Comparison of ENCODE assay signal across 1 cellular context in the genomic region with DNA sequence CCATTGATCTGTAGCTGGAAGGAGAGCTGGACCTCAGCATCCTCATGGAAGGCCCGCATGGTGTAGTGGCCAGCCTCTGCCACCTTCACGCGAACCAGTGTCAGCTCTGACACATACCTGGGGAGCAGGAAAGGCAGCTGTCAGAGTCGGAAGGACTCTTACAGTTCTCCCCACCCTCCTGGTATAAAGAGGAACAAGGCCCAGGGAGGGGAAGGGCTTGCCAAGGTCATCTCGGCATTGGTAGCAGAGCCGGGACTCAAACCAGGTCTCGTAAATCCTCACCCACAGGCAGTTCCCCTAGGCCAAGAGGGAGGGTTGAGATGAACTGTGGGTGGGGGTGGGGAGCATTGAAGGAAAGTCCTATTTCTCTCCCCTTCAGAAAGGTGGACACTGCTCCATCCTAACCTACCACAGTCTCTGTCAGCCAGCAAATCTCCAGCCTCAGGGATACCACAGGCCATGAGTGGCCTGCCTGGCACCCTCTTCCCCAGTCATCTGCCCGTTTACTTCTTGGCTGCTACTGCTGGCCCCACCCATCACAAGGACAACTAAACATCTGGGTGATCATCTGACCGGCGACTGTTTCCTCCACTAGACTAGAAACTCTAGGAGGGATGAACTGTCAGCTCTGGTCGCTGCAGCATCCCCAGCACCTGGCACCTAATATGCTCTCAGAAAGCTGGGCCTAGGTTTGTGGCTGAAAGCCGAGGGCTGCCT.
TF ChIP-seq lines count a peak whose summit lies in the region.

No MANE protein-coding gene starts in this region.

TF ChIP-seq in IMR-90, 13 proteins besides CTCF, POLR2A, EP300 and RAD21 (continued from another document):
- no peak for TF ChIP-seq USF2 (IDR thresholded peaks at IDR 0.05; ENCODE audit: low read depth, low read length)
- TF ChIP-seq MAFK (IDR thresholded peaks at IDR 0.05; ENCODE audit: low read depth, low read length): no peak
- no peak for TF ChIP-seq RFX5 (IDR thresholded peaks at IDR 0.05; ENCODE audit: low read depth, low read length)
- TF ChIP-seq MXI1 (IDR thresholded peaks at IDR 0.05; ENCODE audit: borderline replicate concordance, low read depth, low read length): no peak
- TF ChIP-seq MAZ (IDR thresholded peaks at IDR 0.05; ENCODE audit: borderline replicate concordance, low read depth, low read length): no peak
- TF ChIP-seq FOS (IDR thresholded peaks at IDR 0.05; ENCODE audit: low read depth, low read length): no peak
- TF ChIP-seq, protein P1, sequence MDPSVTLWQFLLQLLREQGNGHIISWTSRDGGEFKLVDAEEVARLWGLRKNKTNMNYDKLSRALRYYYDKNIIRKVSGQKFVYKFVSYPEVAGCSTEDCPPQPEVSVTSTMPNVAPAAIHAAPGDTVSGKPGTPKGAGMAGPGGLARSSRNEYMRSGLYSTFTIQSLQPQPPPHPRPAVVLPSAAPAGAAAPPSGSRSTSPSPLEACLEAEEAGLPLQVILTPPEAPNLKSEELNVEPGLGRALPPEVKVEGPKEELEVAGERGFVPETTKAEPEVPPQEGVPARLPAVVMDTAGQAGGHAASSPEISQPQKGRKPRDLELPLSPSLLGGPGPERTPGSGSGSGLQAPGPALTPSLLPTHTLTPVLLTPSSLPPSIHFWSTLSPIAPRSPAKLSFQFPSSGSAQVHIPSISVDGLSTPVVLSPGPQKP (IDR thresholded peaks at IDR 0.05; ENCODE audit: borderline replicate concordance, low read depth, low read length): no peak
- no peak for TF ChIP-seq CHD1 (IDR thresholded peaks at IDR 0.05; ENCODE audit: low read depth, low read length)
